Comparison of ENCODE assay signal across 1 cellular context in genomic region chr9:132673355-132673754, GRCh38.
TF ChIP-seq lines count a peak whose summit lies in the region.

No MANE protein-coding gene starts in this region.

TF ChIP-seq in GM12878, 131 proteins besides CTCF, POLR2A, EP300 and RAD21:
- TF ChIP-seq NFYA (IDR thresholded peaks at IDR 0.05; ENCODE audit: borderline replicate concordance, low read depth, low read length) (no peak), PAX5 (IDR thresholded peaks at IDR 0.05; ENCODE audit: borderline replicate concordance, low read depth, low read length) (peak; percentile 78)
